ENCODE assay signal across 1 cellular context in the genomic region with DNA sequence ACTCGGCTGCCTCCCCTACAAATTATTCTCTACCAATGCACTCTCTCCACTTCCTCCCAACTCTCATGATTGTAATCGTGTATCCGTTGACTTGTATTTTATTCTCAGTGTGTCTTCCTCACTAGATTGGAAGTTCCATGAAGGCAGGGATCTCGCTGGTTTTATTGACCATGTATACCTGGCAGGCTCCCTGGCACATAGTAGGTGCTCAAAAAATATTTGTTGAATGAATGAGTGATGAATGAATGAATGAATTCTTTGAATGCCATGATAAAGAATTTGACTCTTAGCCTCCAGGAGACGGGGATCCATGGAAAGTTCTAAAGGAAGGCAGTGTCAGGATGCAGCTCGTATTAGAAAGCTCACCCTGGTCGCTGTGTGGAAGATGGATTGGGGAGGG.
TF ChIP-seq lines count a peak whose summit lies in the region.

No MANE protein-coding gene starts in this region.

TF ChIP-seq in HCT116, 20 proteins besides CTCF, POLR2A, EP300 and RAD21:
- no peak for TF ChIP-seq YY1 (IDR thresholded peaks at IDR 0.05; ENCODE audit: extremely low read depth, insufficient replicate concordance, low read depth, low read length)
- no peak for TF ChIP-seq CBX3 (IDR thresholded peaks at IDR 0.05; ENCODE audit: low read depth)
- TF ChIP-seq EZH2phosphoT487 (IDR thresholded peaks at IDR 0.05; ENCODE audit: borderline replicate concordance), result no peak
- TF ChIP-seq, protein P1, sequence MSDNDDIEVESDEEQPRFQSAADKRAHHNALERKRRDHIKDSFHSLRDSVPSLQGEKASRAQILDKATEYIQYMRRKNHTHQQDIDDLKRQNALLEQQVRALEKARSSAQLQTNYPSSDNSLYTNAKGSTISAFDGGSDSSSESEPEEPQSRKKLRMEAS (IDR thresholded peaks at IDR 0.05), result no peak
- no peak for TF ChIP-seq POLR2AphosphoS5 (IDR thresholded peaks at IDR 0.05; ENCODE audit: low read depth, low read length)
TF ChIP-seq in HCT116: peak in this region for 0.
